8 cellular contexts compared by ENCODE assay signal in genomic region chr11:34149786-34150185, GRCh38. TPM values are rescaled to one million over a fixed set of nuclear protein-coding genes. Genes with fewer than 3 reads are reported as not detected.
A peak's percentile ranks its signal among the peaks of the same experiment; 100 is the strongest.
DNase-seq lines count a peak whose midpoint lies in the region; ATAC-seq and TF ChIP-seq lines count a peak whose summit lies in the region.
"Had no signal": no experiment of that assay in that cellular context is flagged by ENCODE, and none has a peak within 500 bp of the region (broad histone marks: within the 10 kb centered on the region; RNA-seq: fewer than 3 reads in every experiment).

No MANE protein-coding gene starts in this region.

- TF ChIP-seq CTCF in GM10248 (IDR thresholded peaks at IDR 0.05; ENCODE audit: control extremely low read depth, extremely low read depth, low read depth, missing control alignments) (peak; percentile 23), OCI-LY3 (IDR thresholded peaks at IDR 0.05; ENCODE audit: low read depth, low read length) (peak; percentile 22; the same call in 1 of the 2 replicates), fibroblast of mammary gland (conservative IDR thresholded peaks at IDR 0.05; ENCODE audit: control insufficient read depth, insufficient read depth, low read depth, low read length) (peak; percentile 26), progenitor cell of endocrine pancreas (IDR thresholded peaks at IDR 0.05; ENCODE audit: unreplicated experiment) (peak; percentile 46)

- no peaks in the 10 kb centered on the region for H4K20me1 ChIP-seq in OCI-LY3 (ENCODE audit: insufficient read depth, low read length)

- H3K27ac ChIP-seq in OCI-LY3 (ENCODE audit: low read length): no peak overlapping the region

- no peaks in the 10 kb centered on the region for H3K9me3 ChIP-seq in OCI-LY3 (ENCODE audit: insufficient read depth, low read length)

- H3K9me3 Mint-ChIP-seq in progenitor cell of endocrine pancreas (ENCODE audit: low read depth): no peaks in the 10 kb centered on the region
- no peaks in the 10 kb centered on the region for H3K9me3 Mint-ChIP-seq in activated naive CD8-positive, alpha-beta T cell treated with anti-CD3 and anti-CD28 coated beads, Interleukin-2, amount 50 U/mL, for 24 hours
- H3K9me3 Mint-ChIP-seq: activated naive CD4-positive, alpha-beta T cell treated with anti-CD3 and anti-CD28 coated beads for 36 hours had no signal

- no peak overlapping the region for H3K4me2 ChIP-seq in OCI-LY3 (ENCODE audit: low read length)

- ATAC-seq in HG03432 (IDR thresholded peaks at IDR 0.05; ENCODE audit: unreplicated experiment) (no peak), HG03280 (IDR thresholded peaks at IDR 0.05; ENCODE audit: unreplicated experiment) (no peak)
- no peak for ATAC-seq in activated naive CD8-positive, alpha-beta T cell treated with anti-CD3 and anti-CD28 coated beads, Interleukin-2, amount 50 U/mL, for 24 hours

- no peak overlapping the region for H3K9ac ChIP-seq in OCI-LY3 (ENCODE audit: low read length)

- no peak overlapping the region for H3K27ac Mint-ChIP-seq in progenitor cell of endocrine pancreas
- H3K27ac Mint-ChIP-seq in activated naive CD8-positive, alpha-beta T cell treated with anti-CD3 and anti-CD28 coated beads, Interleukin-2, amount 50 U/mL, for 24 hours: no peak overlapping the region
- H3K27ac Mint-ChIP-seq: activated naive CD4-positive, alpha-beta T cell treated with anti-CD3 and anti-CD28 coated beads for 36 hours had no signal

- POLR2A ChIA-PET in GM10248 (lab: Yijun Ruan, JAX): no interaction called here

- no peak overlapping the region for H3K4me3 Mint-ChIP-seq in progenitor cell of endocrine pancreas (ENCODE audit: low read depth)
- no peak overlapping the region for H3K4me3 Mint-ChIP-seq in activated naive CD8-positive, alpha-beta T cell treated with anti-CD3 and anti-CD28 coated beads, Interleukin-2, amount 50 U/mL, for 24 hours
- H3K4me3 Mint-ChIP-seq: activated naive CD4-positive, alpha-beta T cell treated with anti-CD3 and anti-CD28 coated beads for 36 hours had no signal

- peaks cover 68% of the 10 kb centered on the region for H3K36me3 ChIP-seq in OCI-LY3 (replicated peaks; ENCODE audit: low read depth, low read length)

- peaks cover 4% of the 10 kb centered on the region for H3K4me1 Mint-ChIP-seq in progenitor cell of endocrine pancreas (ENCODE audit: low read depth)
- peaks cover 8% of the 10 kb centered on the region for H3K4me1 Mint-ChIP-seq in activated naive CD8-positive, alpha-beta T cell treated with anti-CD3 and anti-CD28 coated beads, Interleukin-2, amount 50 U/mL, for 24 hours

- H3K4me3 ChIP-seq in OCI-LY3 (ENCODE audit: low read length) (no peak overlapping the region), fibroblast of mammary gland (ENCODE audit: control insufficient read depth, low read depth, low read length) (no peak overlapping the region)

- peaks cover 50% of the 10 kb centered on the region for H3K4me1 ChIP-seq in OCI-LY3 (ENCODE audit: low read length)

- DNase-seq in GM10248 (ENCODE audit: extremely low spot score): no peak
- peak; percentile 22 for DNase-seq in fibroblast of mammary gland (ENCODE audit: low read depth)
- no peak for DNase-seq in progenitor cell of endocrine pancreas (ENCODE audit: low spot score, unreplicated experiment)
- no peak for DNase-seq in activated naive CD8-positive, alpha-beta T cell treated with anti-CD3 and anti-CD28 coated beads, Interleukin-2, amount 50 U/mL, for 24 hours
- DNase-seq: activated naive CD4-positive, alpha-beta T cell treated with anti-CD3 and anti-CD28 coated beads for 36 hours had no signal

- no peaks in the 10 kb centered on the region for H3K27me3 Mint-ChIP-seq in progenitor cell of endocrine pancreas
- H3K27me3 Mint-ChIP-seq in activated naive CD8-positive, alpha-beta T cell treated with anti-CD3 and anti-CD28 coated beads, Interleukin-2, amount 50 U/mL, for 24 hours: no peaks in the 10 kb centered on the region

- H3K79me2 ChIP-seq in OCI-LY3 (ENCODE audit: low read length): peaks cover 11% of the 10 kb centered on the region; the same call in 1 of the 2 replicates

- no peaks in the 10 kb centered on the region for H3K27me3 ChIP-seq in OCI-LY3 (ENCODE audit: low read depth, low read length)

- H3K36me3 Mint-ChIP-seq in progenitor cell of endocrine pancreas (ENCODE audit: insufficient read depth): peaks cover 25% of the 10 kb centered on the region
- H3K36me3 Mint-ChIP-seq in activated naive CD8-positive, alpha-beta T cell treated with anti-CD3 and anti-CD28 coated beads, Interleukin-2, amount 50 U/mL, for 24 hours (ENCODE audit: low read depth): peaks cover 33% of the 10 kb centered on the region

- no peak overlapping the region for H2AFZ ChIP-seq in OCI-LY3 (ENCODE audit: low read depth, low read length)

- CTCF ChIA-PET in GM10248 (lab: Yijun Ruan, JAX): interaction anchor here (0.8 to 1.9 kb wide), 4 partner anchors 8 to 162 kb away, joined by 3 to 5 read pairs (median 4); no protein-coding TSS in a partner anchor

RNA-seq across cellular contexts. Expression of gene NAT10, which starts 44.4 kb away (rescaled TPM):
- 59.2 and 64.5 TPM in 2 replicates for total RNA-seq in progenitor cell of endocrine pancreas
